In the genomic region with DNA sequence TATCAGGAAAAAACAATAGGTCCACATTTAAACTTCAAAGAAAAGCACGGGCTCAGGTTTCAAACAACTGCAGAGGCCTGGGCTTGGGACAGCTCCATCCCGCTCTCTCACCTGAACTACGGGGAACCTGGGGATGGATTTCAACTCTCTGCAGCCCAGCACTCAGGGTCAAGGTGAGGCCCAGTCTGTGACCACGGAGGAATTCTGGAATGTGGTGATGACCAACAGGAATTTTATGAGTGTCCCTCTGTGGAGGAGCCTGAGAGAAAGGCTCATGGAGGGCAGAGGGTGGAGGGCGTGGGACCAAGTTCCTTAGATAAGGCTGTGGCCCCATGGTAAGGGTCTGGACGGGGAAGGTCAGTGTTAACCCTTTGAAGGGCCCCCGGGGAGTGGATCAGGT, we compare ENCODE assay signal across 15 cellular contexts.
"Had no signal": no experiment of that assay in that cellular context is flagged by ENCODE, and none has a peak within 500 bp of the region (broad histone marks: within the 10 kb centered on the region; RNA-seq: fewer than 3 reads in every experiment).

No MANE protein-coding gene starts in this region.

- H3K27ac ChIP-seq: colonic mucosa, spleen, tibial nerve had no signal

- DNase-seq: activated CD4-positive, alpha-beta T cell treated with anti-CD3 and anti-CD28 coated beads, Interleukin-2, amount 10 ng/mL, durations not matched to agents 24 days and 14 days; activated CD8-positive, alpha-beta memory T cell treated with anti-CD3 and anti-CD28 coated beads for 24 hours; activated naive CD4-positive, alpha-beta T cell treated with anti-CD3 and anti-CD28 coated beads, Interleukin-2, amount 10 ng/mL, durations not matched to agents 7 days and 5 days; caudate nucleus; colonic mucosa; hippocampal formation; left cardiac atrium; naive thymus-derived CD4-positive, alpha-beta T cell; right cardiac atrium; spleen; stimulated activated CD4-positive, alpha-beta T cell treated with anti-CD3 and anti-CD28 coated beads, Interleukin-1b, Interleukin-23, amount 100 ng/mL, for 48 hours; T-cell had no signal

- H3K4me3 ChIP-seq: colonic mucosa, lung, spleen, tibial nerve had no signal

- ATAC-seq: left cardiac atrium; naive thymus-derived CD4-positive, alpha-beta T cell; right cardiac atrium; stimulated activated memory B cell treated with anti-CD40 and anti-IgM and Interleukin-4, amounts not matched to agents 10 μg/mL and 1 μg/mL and 100 μg/mL, for 72 hours; T-cell had no signal

- H3K4me1 ChIP-seq: colonic mucosa, spleen had no signal

- H3K9me3 ChIP-seq: colonic mucosa, tibial nerve had no signal

- H3K36me3 ChIP-seq: colonic mucosa, spleen, tibial nerve had no signal

- H3K27me3 ChIP-seq: colonic mucosa, tibial nerve had no signal
